ENCODE assay signal across 8 cellular contexts in genomic region chr3:184135149-184135910, GRCh38. TPM values are rescaled to one million over a fixed set of nuclear protein-coding genes. Genes with fewer than 3 reads are reported as not detected.
DNase-seq lines count a peak whose midpoint lies in the region; ATAC-seq and TF ChIP-seq lines count a peak whose summit lies in the region.

Gene EIF2B5, plus strand, starts transcription at chr3:184135358. Its CDS starts 28 bp downstream, at chr3:184135386.

- CTCF ChIA-PET in WTC11 (lab: Charles Lee): interaction anchor here (0.6 to 2.8 kb wide), 12 partner anchors 9 to 251 kb away, joined by 3 to 12 read pairs (median 4); partner anchors contain the start of genes ABCC5, EEF1AKMT4 and PARL

- H3K4me3 ChIP-seq in cardiac fibroblast (replicated peaks in 1 of 2; ENCODE audit: low read depth in 2 of 2, low read length in 2 of 2): peak within 1 kb of the TSS; percentile 90 to 94

- ATAC-seq in GM18907 (IDR thresholded peaks at IDR 0.05; ENCODE audit: unreplicated experiment) (peak; percentile 86), HG03159 (IDR thresholded peaks at IDR 0.05; ENCODE audit: unreplicated experiment) (peak; percentile 82), WTC11 (peak; percentile 81)

- TF ChIP-seq CTCF in WTC11 (IDR thresholded peaks at IDR 0.05): no peak
- peak; percentile 44 for TF ChIP-seq CTCF in cardiac fibroblast (IDR thresholded peaks at IDR 0.05; ENCODE audit: low read depth, low read length)

- H3K27ac Mint-ChIP-seq in WTC11 (peak within 1 kb of the TSS; percentile 89), immature natural killer cell (peak within 1 kb of the TSS; percentile 87 to 98 (median 94))

- DNase-seq in AG08396 (ENCODE audit: low spot score) (peak; percentile 91), NCI-H2227 treated with DMSO at 0.1 percent for 48 hours (lab: John Stamatoyannopoulos, UW) (peak; percentile 89), WTC11 (ENCODE audit: low spot score) (peak; percentile 89), cardiac fibroblast (ENCODE audit: low read depth in 2 of 2) (peak; percentile 94 to 95), immature natural killer cell (peak; percentile 85 to 88 (median 86))
- peak; percentile 83 for DNase-seq in stimulated activated CD4-positive, alpha-beta T cell treated with anti-CD3 and anti-CD28 coated beads, Interleukin-12 subunit alpha, Interleukin-12 subunit beta, amount 100 ng/mL, for 4 hours

- POLR2A ChIA-PET in WTC11 (lab: Charles Lee): interaction anchor here (1.0 kb wide), 2 partner anchors 16 to 50 kb away, joined by 3 to 4 read pairs; partner anchors contain the start of gene ABCF3

- H3K4me3 Mint-ChIP-seq in WTC11 (peak within 1 kb of the TSS; percentile 94), immature natural killer cell (peak within 1 kb of the TSS; percentile 93 to 100 (median 97))

- H3K9me3 Mint-ChIP-seq in WTC11 (no peaks in the 10 kb centered on the region), immature natural killer cell (no peaks in the 10 kb centered on the region)

- peaks cover 7% of the 10 kb centered on the region for H3K36me3 Mint-ChIP-seq in WTC11
- peaks cover 0 to 5% (median 5%) of the 10 kb centered on the region in 3 donors for H3K36me3 Mint-ChIP-seq in immature natural killer cell

- peaks cover 20% of the 10 kb centered on the region for H3K4me1 Mint-ChIP-seq in WTC11
- H3K4me1 Mint-ChIP-seq in immature natural killer cell: peaks cover 41 to 50% of the 10 kb centered on the region in 2 donors

- H3K27me3 Mint-ChIP-seq in WTC11 (ENCODE audit: low read depth) (no peaks in the 10 kb centered on the region), immature natural killer cell (ENCODE audit: low read depth in 3 of 3) (peaks cover 1 to 5% (median 2%) of the 10 kb centered on the region in 3 donors)

TF ChIP-seq in WTC11, 78 proteins besides CTCF, POLR2A, EP300 and RAD21 (continues in another document):
- TF ChIP-seq FOXK1 (CRISPR knock-in tag; IDR thresholded peaks at IDR 0.05): peak; percentile 47; the same call in 1 of the 2 replicates
- TF ChIP-seq ELF4 (CRISPR knock-in tag; IDR thresholded peaks at IDR 0.05; ENCODE audit: low read depth): no peak
- peak; percentile 80; the same call in 1 of the 2 replicates for TF ChIP-seq FOXP1 (CRISPR knock-in tag; IDR thresholded peaks at IDR 0.05; ENCODE audit: borderline replicate concordance)
- TF ChIP-seq, protein P1, sequence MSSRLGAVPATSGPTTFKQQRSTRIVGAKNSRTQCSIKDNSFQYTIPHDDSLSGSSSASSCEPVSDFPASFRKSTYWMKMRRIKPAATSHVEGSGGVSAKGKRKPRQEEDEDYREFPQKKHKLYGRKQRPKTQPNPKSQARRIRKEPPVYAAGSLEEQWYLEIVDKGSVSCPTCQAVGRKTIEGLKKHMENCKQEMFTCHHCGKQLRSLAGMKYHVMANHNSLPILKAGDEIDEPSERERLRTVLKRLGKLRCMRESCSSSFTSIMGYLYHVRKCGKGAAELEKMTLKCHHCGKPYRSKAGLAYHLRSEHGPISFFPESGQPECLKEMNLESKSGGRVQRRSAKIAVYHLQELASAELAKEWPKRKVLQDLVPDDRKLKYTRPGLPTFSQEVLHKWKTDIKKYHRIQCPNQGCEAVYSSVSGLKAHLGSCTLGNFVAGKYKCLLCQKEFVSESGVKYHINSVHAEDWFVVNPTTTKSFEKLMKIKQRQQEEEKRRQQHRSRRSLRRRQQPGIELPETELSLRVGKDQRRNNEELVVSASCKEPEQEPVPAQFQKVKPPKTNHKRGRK (CRISPR knock-in tag; IDR thresholded peaks at IDR 0.05; ENCODE audit: borderline replicate concordance): no peak
- 0 out of 2 replicates have a peak, but pooled peaks have one; percentile 67 for TF ChIP-seq ZNF138 (CRISPR knock-in tag; conservative IDR thresholded peaks at IDR 0.05)
- peak; percentile 15; the same call in 1 of the 2 replicates for TF ChIP-seq NFE2L1 (CRISPR knock-in tag; IDR thresholded peaks at IDR 0.05)
- TF ChIP-seq ZNF263 (CRISPR knock-in tag; IDR thresholded peaks at IDR 0.05; ENCODE audit: low read depth): no peak
- TF ChIP-seq ZNF281 (CRISPR knock-in tag; IDR thresholded peaks at IDR 0.05): no peak
- peak; percentile 88 for TF ChIP-seq KAT7 (CRISPR knock-in tag; IDR thresholded peaks at IDR 0.05; ENCODE audit: borderline replicate concordance)
- TF ChIP-seq ZNF317 (CRISPR knock-in tag; IDR thresholded peaks at IDR 0.05; ENCODE audit: borderline replicate concordance, low read depth): no peak
- TF ChIP-seq, protein P2, sequence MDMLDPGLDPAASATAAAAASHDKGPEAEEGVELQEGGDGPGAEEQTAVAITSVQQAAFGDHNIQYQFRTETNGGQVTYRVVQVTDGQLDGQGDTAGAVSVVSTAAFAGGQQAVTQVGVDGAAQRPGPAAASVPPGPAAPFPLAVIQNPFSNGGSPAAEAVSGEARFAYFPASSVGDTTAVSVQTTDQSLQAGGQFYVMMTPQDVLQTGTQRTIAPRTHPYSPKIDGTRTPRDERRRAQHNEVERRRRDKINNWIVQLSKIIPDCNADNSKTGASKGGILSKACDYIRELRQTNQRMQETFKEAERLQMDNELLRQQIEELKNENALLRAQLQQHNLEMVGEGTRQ (CRISPR knock-in tag; IDR thresholded peaks at IDR 0.05): peak; percentile 31; the same call in 1 of the 2 replicates
- 0 out of 2 replicates have a peak, but pooled peaks have one; percentile 21 for TF ChIP-seq CREM (CRISPR knock-in tag; IDR thresholded peaks at IDR 0.05)
- TF ChIP-seq ESRRA (CRISPR knock-in tag; IDR thresholded peaks at IDR 0.05; ENCODE audit: borderline replicate concordance): 0 out of 2 replicates have a peak, but pooled peaks have one; percentile 60
- no peak for TF ChIP-seq NFYB (CRISPR knock-in tag; conservative IDR thresholded peaks at IDR 0.05; ENCODE audit: low read depth)
- TF ChIP-seq, protein P3, sequence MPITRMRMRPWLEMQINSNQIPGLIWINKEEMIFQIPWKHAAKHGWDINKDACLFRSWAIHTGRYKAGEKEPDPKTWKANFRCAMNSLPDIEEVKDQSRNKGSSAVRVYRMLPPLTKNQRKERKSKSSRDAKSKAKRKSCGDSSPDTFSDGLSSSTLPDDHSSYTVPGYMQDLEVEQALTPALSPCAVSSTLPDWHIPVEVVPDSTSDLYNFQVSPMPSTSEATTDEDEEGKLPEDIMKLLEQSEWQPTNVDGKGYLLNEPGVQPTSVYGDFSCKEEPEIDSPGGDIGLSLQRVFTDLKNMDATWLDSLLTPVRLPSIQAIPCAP (CRISPR knock-in tag; IDR thresholded peaks at IDR 0.05): no peak
- TF ChIP-seq USF1 (CRISPR knock-in tag; IDR thresholded peaks at IDR 0.05): peak; percentile 60; the same call in 1 of the 2 replicates
- TF ChIP-seq, protein P4, sequence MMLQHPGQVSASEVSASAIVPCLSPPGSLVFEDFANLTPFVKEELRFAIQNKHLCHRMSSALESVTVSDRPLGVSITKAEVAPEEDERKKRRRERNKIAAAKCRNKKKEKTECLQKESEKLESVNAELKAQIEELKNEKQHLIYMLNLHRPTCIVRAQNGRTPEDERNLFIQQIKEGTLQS (CRISPR knock-in tag; conservative IDR thresholded peaks at IDR 0.05): no peak
- TF ChIP-seq E2F5 (CRISPR knock-in tag; IDR thresholded peaks at IDR 0.05): no peak; the same call in 1 of the 2 replicates
- peak; percentile 91 for TF ChIP-seq ETV6 (CRISPR knock-in tag; IDR thresholded peaks at IDR 0.05)
- TF ChIP-seq CREB1 (CRISPR knock-in tag; IDR thresholded peaks at IDR 0.05): peak; percentile 63; the same call in 1 of the 2 replicates
- TF ChIP-seq PREB (CRISPR knock-in tag; IDR thresholded peaks at IDR 0.05; ENCODE audit: borderline replicate concordance): no peak

RNA-seq across cellular contexts. Expression of gene EIF2B5, which starts in this region (rescaled TPM):
- 36.6 to 42.3 TPM (median 38.0 TPM) in 3 replicates for total RNA-seq in WTC11 (2021)
- 10 to 100 TPM; 34.6 to 51.5 (median 50.2) TPM for polyA plus RNA-seq in immature natural killer cell

Comparison
In these comparisons a context has a peak if more than half of its experiments do, and no peak if none do; other contexts are left out.
1. Peak in every context shown above with its lines: DNase-seq, ATAC-seq and H3K4me3 ChIP-seq.